In genomic region chr3:52197499-52197841, GRCh38 we compare ENCODE assay signal across 8 cellular contexts. TPM values are rescaled to one million over a fixed set of nuclear protein-coding genes. Genes with fewer than 3 reads are reported as not detected.
A peak's percentile ranks its signal among the peaks of the same experiment; 100 is the strongest.
DNase-seq lines count a peak whose midpoint lies in the region; ATAC-seq and TF ChIP-seq lines count a peak whose summit lies in the region.

No MANE protein-coding gene starts in this region.

- ATAC-seq in GM18868 (IDR thresholded peaks at IDR 0.05; ENCODE audit: unreplicated experiment) (peak; percentile 23), sciatic nerve (peak; percentile 10)

- H3K4me1 ChIP-seq in SJCRH30, result peaks cover 14% of the 10 kb centered on the region

- no peak for TF ChIP-seq CTCF in fibroblast of the aortic adventitia (IDR thresholded peaks at IDR 0.05; ENCODE audit: insufficient read depth, low read length)

- peaks cover 29% of the 10 kb centered on the region for H3K36me3 ChIP-seq in SJCRH30

- H3K27ac ChIP-seq in SJCRH30, result peak overlapping the region; percentile 37; the same call in 1 of the 2 replicates

- intact Hi-C loops in sciatic nerve (cut with DNase I), result no loop called here

- DNase-seq in SJCRH30, result no peak
- DNase-seq in fibroblast of the aortic adventitia (ENCODE audit: low read depth), result no peak
- DNase-seq in sciatic nerve (ENCODE audit: low spot score), result no peak
- DNase-seq in stimulated activated CD4-positive, alpha-beta T cell treated with anti-CD3 and anti-CD28 coated beads, Interleukin-4, amount 100 ng/mL, for 4 hours, result no peak
- DNase-seq in NCI-H1436 treated with DMSO at 0.1 percent for 48 hours (lab: John Stamatoyannopoulos, UW), result no peak
- no peak for DNase-seq in UCSD-AML1 (lab: John Stamatoyannopoulos, UW; ENCODE audit: unreplicated experiment)
- DNase-seq in NCI-H1436 (lab: John Stamatoyannopoulos, UW), result no peak

- H3K4me3 ChIP-seq in SJCRH30 (peak overlapping the region; percentile 97), fibroblast of the aortic adventitia (ENCODE audit: low read depth, low read length) (peak overlapping the region; percentile 86)

- no peaks in the 10 kb centered on the region for H3K9me3 ChIP-seq in SJCRH30 (replicated peaks)

- H3K27me3 ChIP-seq in SJCRH30, result no peaks in the 10 kb centered on the region

RNA-seq across cellular contexts. Expression of gene ALAS1, which starts 0.5 kb away (rescaled TPM):
- 46.8 and 50.3 TPM in 2 replicates for total RNA-seq in SJCRH30 (2014; rRNA removed; shearing (Covaris generic))
- 18.8 and 40.8 TPM in 2 replicates for total RNA-seq in fibroblast of the aortic adventitia (ENCODE audit: low replicate concordance)
- total RNA-seq in sciatic nerve, result 39.1 TPM

RNA-seq across cellular contexts. Expression of gene TLR9, which starts 28.0 kb away (rescaled TPM):
- not detected in 2 replicates for total RNA-seq in SJCRH30 (2014; rRNA removed; shearing (Covaris generic))
- total RNA-seq in fibroblast of the aortic adventitia (ENCODE audit: low replicate concordance) (not detected in 2 replicates), sciatic nerve (1.1 TPM)

RNA-seq across cellular contexts. Expression of gene TWF2, which starts 41.5 kb away (rescaled TPM):
- total RNA-seq in SJCRH30 (2014; rRNA removed; shearing (Covaris generic)), result 32.3 and 32.7 TPM in 2 replicates
- total RNA-seq in fibroblast of the aortic adventitia (ENCODE audit: low replicate concordance) (97.5 and 109 TPM in 2 replicates), sciatic nerve (39.8 TPM)

RNA-seq across cellular contexts. Expression of gene POC1A, which starts 43.2 kb away (rescaled TPM):
- total RNA-seq in SJCRH30 (2014; rRNA removed; shearing (Covaris generic)), result 27.1 and 28.3 TPM in 2 replicates
- total RNA-seq in fibroblast of the aortic adventitia (ENCODE audit: low replicate concordance), result 1.3 and 10.0 TPM in 2 replicates
- 2.1 TPM for total RNA-seq in sciatic nerve

RNA-seq across cellular contexts. Expression of gene PPM1M, which starts 48.1 kb away (rescaled TPM):
- 6.1 and 7.6 TPM in 2 replicates for total RNA-seq in SJCRH30 (2014; rRNA removed; shearing (Covaris generic))
- total RNA-seq in fibroblast of the aortic adventitia (ENCODE audit: low replicate concordance) (27.4 and 42.4 TPM in 2 replicates), sciatic nerve (36.9 TPM)
